In genomic region chr14:20988717-20989116, GRCh38 we compare ENCODE assay signal across 1 cellular context.
TF ChIP-seq lines count a peak whose summit lies in the region.

No MANE protein-coding gene starts in this region.

TF ChIP-seq in HCT116, 20 proteins besides CTCF, POLR2A, EP300 and RAD21 (continued from another document):
- no peak for TF ChIP-seq REST (IDR thresholded peaks at IDR 0.05; ENCODE audit: low read depth)
- no peak for TF ChIP-seq ZFX (IDR thresholded peaks at IDR 0.05)
- no peak for TF ChIP-seq ELF1 (IDR thresholded peaks at IDR 0.05; ENCODE audit: borderline replicate concordance, low read depth)
- TF ChIP-seq FOSL1 (IDR thresholded peaks at IDR 0.05; ENCODE audit: low read depth), result no peak
- TF ChIP-seq JUND (IDR thresholded peaks at IDR 0.05), result no peak
